In genomic region chr7:101340379-101340778, GRCh38 we compare ENCODE assay signal across 2 cellular contexts.
TF ChIP-seq lines count a peak whose summit lies in the region.

No MANE protein-coding gene starts in this region.

TF ChIP-seq in GM23338, 12 proteins besides CTCF, POLR2A, EP300 and RAD21 (continued from another document):
- no peak for TF ChIP-seq ETS1 (IDR thresholded peaks at IDR 0.05)
- TF ChIP-seq ZNF462 (CRISPR knock-in tag; IDR thresholded peaks at IDR 0.05) = no peak
- no peak for TF ChIP-seq EZH2 (IDR thresholded peaks at IDR 0.05; ENCODE audit: low read depth, unreplicated experiment)
- TF ChIP-seq JUNB (IDR thresholded peaks at IDR 0.05; ENCODE audit: unreplicated experiment) = no peak

TF ChIP-seq in WTC11, 78 proteins besides CTCF, POLR2A, EP300 and RAD21 (continued from another document):
- no peak for TF ChIP-seq ZSCAN18 (CRISPR knock-in tag; IDR thresholded peaks at IDR 0.05)
- TF ChIP-seq ZBTB43 (CRISPR knock-in tag; IDR thresholded peaks at IDR 0.05) = no peak
- TF ChIP-seq IRF1 (CRISPR knock-in tag; IDR thresholded peaks at IDR 0.05) = no peak
- no peak for TF ChIP-seq ZBTB21 (CRISPR knock-in tag; IDR thresholded peaks at IDR 0.05; ENCODE audit: borderline replicate concordance)
- TF ChIP-seq JAZF1 (CRISPR knock-in tag; IDR thresholded peaks at IDR 0.05) = no peak
- no peak for TF ChIP-seq HMGA2 (CRISPR knock-in tag; IDR thresholded peaks at IDR 0.05)
- no peak for TF ChIP-seq CREB1 (CRISPR knock-in tag; IDR thresholded peaks at IDR 0.05)
- TF ChIP-seq FOXJ3 (CRISPR knock-in tag; IDR thresholded peaks at IDR 0.05; ENCODE audit: borderline replicate concordance) = no peak
- no peak for TF ChIP-seq IRF2 (CRISPR knock-in tag; IDR thresholded peaks at IDR 0.05; ENCODE audit: borderline replicate concordance, low read depth)
- no peak for TF ChIP-seq USF2 (CRISPR knock-in tag; IDR thresholded peaks at IDR 0.05)
- TF ChIP-seq GRHL2 (CRISPR knock-in tag; IDR thresholded peaks at IDR 0.05; ENCODE audit: insufficient replicate concordance, severe bottlenecking) = no peak
- no peak for TF ChIP-seq NR3C1 (CRISPR knock-in tag; conservative IDR thresholded peaks at IDR 0.05; ENCODE audit: low read depth)
- no peak for TF ChIP-seq TP53 (CRISPR knock-in tag; IDR thresholded peaks at IDR 0.05)
- TF ChIP-seq ZNF138 (CRISPR knock-in tag; conservative IDR thresholded peaks at IDR 0.05) = no peak
- TF ChIP-seq RELA (CRISPR knock-in tag; IDR thresholded peaks at IDR 0.05; ENCODE audit: borderline replicate concordance) = no peak
